Comparison of ENCODE assay signal across 8 cellular contexts in genomic region chr6:56370127-56370540, GRCh38.
DNase-seq lines count a peak whose midpoint lies in the region; ATAC-seq and TF ChIP-seq lines count a peak whose summit lies in the region.

No MANE protein-coding gene starts in this region.

- no peaks in the 10 kb centered on the region for H3K36me3 Mint-ChIP-seq in activated naive CD8-positive, alpha-beta T cell treated with anti-CD3 and anti-CD28 coated beads, Interleukin-2, amount 50 U/mL, for 24 hours (ENCODE audit: low read depth)

- peaks cover 3% of the 10 kb centered on the region for H3K4me1 Mint-ChIP-seq in activated naive CD8-positive, alpha-beta T cell treated with anti-CD3 and anti-CD28 coated beads, Interleukin-2, amount 50 U/mL, for 24 hours

- no peaks in the 10 kb centered on the region for H3K79me2 ChIP-seq in MM.1S (ENCODE audit: low read length)

- peak; percentile 88 for ATAC-seq in left lung
- no peak for ATAC-seq in HG03139 (IDR thresholded peaks at IDR 0.05; ENCODE audit: unreplicated experiment)
- ATAC-seq in activated naive CD8-positive, alpha-beta T cell treated with anti-CD3 and anti-CD28 coated beads, Interleukin-2, amount 50 U/mL, for 24 hours: no peak

- H2AFZ ChIP-seq in MM.1S (ENCODE audit: low read length): no peak overlapping the region

- H3K27ac ChIP-seq in left lung (peak overlapping the region; percentile 71 to 77), urinary bladder (ENCODE audit: low read depth) (peak overlapping the region; percentile 50), MM.1S (ENCODE audit: low read length) (no peak overlapping the region)

- H3F3A ChIP-seq in MM.1S (ENCODE audit: insufficient read depth, low read length): no peaks in the 10 kb centered on the region

- intact Hi-C loops in left lung (cut with DNase I): no loop called here

- peak; percentile 73 for TF ChIP-seq CTCF in choroid plexus epithelial cell (conservative IDR thresholded peaks at IDR 0.05; ENCODE audit: low read depth, low read length)
- peak in 1 of 2 donors; percentile 36 for TF ChIP-seq CTCF in left lung (IDR thresholded peaks at IDR 0.05)
- TF ChIP-seq CTCF in MM.1S (IDR thresholded peaks at IDR 0.05; ENCODE audit: low read length): no peak

- no peak overlapping the region for H3K9ac ChIP-seq in MM.1S (ENCODE audit: low read length)

- H3K27me3 Mint-ChIP-seq in activated naive CD8-positive, alpha-beta T cell treated with anti-CD3 and anti-CD28 coated beads, Interleukin-2, amount 50 U/mL, for 24 hours: no peaks in the 10 kb centered on the region

- H3K36me3 ChIP-seq in left lung: no peaks in the 10 kb centered on the region
- peaks cover 2% of the 10 kb centered on the region for H3K36me3 ChIP-seq in urinary bladder (ENCODE audit: insufficient read depth)
- no peaks in the 10 kb centered on the region for H3K36me3 ChIP-seq in MM.1S (replicated peaks; ENCODE audit: insufficient read depth, low read length)

- DNase-seq in NCI-H1048 (lab: John Stamatoyannopoulos, UW) (peak; percentile 36), choroid plexus epithelial cell (ENCODE audit: low read depth) (peak; percentile 73), left lung (peak in 1 of 2 donors; percentile 64), MM.1S (no peak), T1000 (lab: John Stamatoyannopoulos, UW) (no peak)
- no peak for DNase-seq in activated naive CD8-positive, alpha-beta T cell treated with anti-CD3 and anti-CD28 coated beads, Interleukin-2, amount 50 U/mL, for 24 hours

- WGBS in urinary bladder: 19% methylated on average over 10 of the region's 10 CpGs

- no peak overlapping the region; the same call in 1 of the 2 replicates for H3K4me2 ChIP-seq in MM.1S (ENCODE audit: low read depth, low read length)

- no peak overlapping the region for H3K4me3 Mint-ChIP-seq in activated naive CD8-positive, alpha-beta T cell treated with anti-CD3 and anti-CD28 coated beads, Interleukin-2, amount 50 U/mL, for 24 hours

- no peaks in the 10 kb centered on the region for H4K20me1 ChIP-seq in MM.1S (ENCODE audit: insufficient read depth, low read length)

- H3K9me2 ChIP-seq in MM.1S (replicated peaks; ENCODE audit: insufficient read depth, low read length): no peaks in the 10 kb centered on the region

- H3K27ac Mint-ChIP-seq in activated naive CD8-positive, alpha-beta T cell treated with anti-CD3 and anti-CD28 coated beads, Interleukin-2, amount 50 U/mL, for 24 hours: no peak overlapping the region

- no peaks in the 10 kb centered on the region for H3K9me3 ChIP-seq in left lung
- no peaks in the 10 kb centered on the region for H3K9me3 ChIP-seq in MM.1S (replicated peaks; ENCODE audit: insufficient read depth, low read length)

- H3K4me3 ChIP-seq in choroid plexus epithelial cell (ENCODE audit: low read depth, low read length) (no peak overlapping the region), left lung (no peak overlapping the region), urinary bladder (ENCODE audit: low read depth, low read length) (no peak overlapping the region), MM.1S (ENCODE audit: low read length) (no peak overlapping the region)

- H3K9me3 Mint-ChIP-seq in activated naive CD8-positive, alpha-beta T cell treated with anti-CD3 and anti-CD28 coated beads, Interleukin-2, amount 50 U/mL, for 24 hours: no peaks in the 10 kb centered on the region

- H3K27me3 ChIP-seq in left lung (no peaks in the 10 kb centered on the region), MM.1S (replicated peaks; ENCODE audit: insufficient read depth, low read length) (no peaks in the 10 kb centered on the region)

- H3K4me1 ChIP-seq in left lung (peaks cover 20 to 49% of the 10 kb centered on the region in 2 donors), urinary bladder (ENCODE audit: insufficient read depth) (peaks cover 2% of the 10 kb centered on the region), MM.1S (ENCODE audit: low read length) (peaks cover 22% of the 10 kb centered on the region)

Comparison
In these comparisons a context has a peak if more than half of its experiments do, and no peak if none do; other contexts are left out.
1. DNase-seq: peak in NCI-H1048 (single experiment) and choroid plexus epithelial cell (single experiment); none in MM.1S (single experiment), T1000 (single experiment) and activated naive CD8-positive, alpha-beta T cell treated with anti-CD3 and anti-CD28 coated beads, Interleukin-2, amount 50 U/mL, for 24 hours (single experiment).